In genomic region chr9:130743644-130744043, GRCh38 we compare ENCODE assay signal across 25 cellular contexts. TPM values are rescaled to one million over a fixed set of nuclear protein-coding genes. Genes with fewer than 3 reads are reported as not detected.
DNase-seq lines count a peak whose midpoint lies in the region; ATAC-seq, FAIRE-seq and TF ChIP-seq lines count a peak whose summit lies in the region.
"Had no signal": no experiment of that assay in that cellular context is flagged by ENCODE, and none has a peak within 500 bp of the region (broad histone marks: within the 10 kb centered on the region; RNA-seq: fewer than 3 reads in every experiment).

No MANE protein-coding gene starts in this region.

- peaks cover 8% of the 10 kb centered on the region for H3F3A ChIP-seq in neural progenitor cell (ENCODE audit: low read depth)

- dilution Hi-C loops in IMR-90 (cut with HindIII; ENCODE audit: low sequenced_read_pairs, unreplicated experiment): no loop called here

- no peak overlapping the region for H2AK9ac ChIP-seq in IMR-90 (replicated peaks; ENCODE audit: low read depth, low read length, poor library complexity)

- in situ Hi-C loops in IMR-90 (cut with MboI; ENCODE audit: low sequenced_read_pairs) (no loop called here), K562 (cut with MboI) (no loop called here)

- no peak overlapping the region for H3K4me3 Mint-ChIP-seq in endothelial cell (ENCODE audit: unreplicated experiment)
- no peak overlapping the region for H3K4me3 Mint-ChIP-seq in neural progenitor cell
- H3K4me3 Mint-ChIP-seq: CD14-positive monocyte; CD4-positive, alpha-beta T cell; CD8-positive, alpha-beta memory T cell; HFFc6 had no signal

- H3K4me1 Mint-ChIP-seq in endothelial cell (ENCODE audit: unreplicated experiment) (peaks cover 26% of the 10 kb centered on the region), neural progenitor cell (peaks cover 21% of the 10 kb centered on the region)

- CTCF ChIA-PET in IMR-90 (lab: Yijun Ruan, JAX) (interaction anchor here (1.0 kb wide), 1 partner anchor 13 kb away, joined by 3 read pairs; no protein-coding TSS in a partner anchor), K562 (lab: Yijun Ruan, JAX; ENCODE audit: low intra/inter-chr PET ratio) (no interaction called here)

- peaks cover 6% of the 10 kb centered on the region for H3K36me3 Mint-ChIP-seq in endothelial cell (ENCODE audit: low read depth, unreplicated experiment)
- H3K36me3 Mint-ChIP-seq in neural progenitor cell: peaks cover 11% of the 10 kb centered on the region

- H2BK20ac ChIP-seq in IMR-90 (ENCODE audit: low read depth, low read length): no peak overlapping the region

- H3K27ac Mint-ChIP-seq in endothelial cell (ENCODE audit: unreplicated experiment) (peak overlapping the region; percentile 57), neural progenitor cell (peak overlapping the region; percentile 54)
- H3K27ac Mint-ChIP-seq: CD4-positive, alpha-beta T cell; HFFc6 had no signal

- TF ChIP-seq POLR2A in IMR-90 (IDR thresholded peaks at IDR 0.05; ENCODE audit: low read depth, low read length): no peak
- no peak for TF ChIP-seq POLR2A in K562 (conservative IDR thresholded peaks at IDR 0.05)

- H3K9me1 ChIP-seq in IMR-90 (ENCODE audit: insufficient read depth, low read length) (peaks cover 16% of the 10 kb centered on the region; the same call in 1 of the 2 replicates), K562 (ENCODE audit: control insufficient read depth, insufficient read depth, low read length) (peaks cover 8% of the 10 kb centered on the region)

- FAIRE-seq in K562 (lab: Jason Lieb, UNC): no peak
- FAIRE-seq: A549, D721Med, GM12891, GM18507 had no signal

- H3K23ac ChIP-seq in IMR-90 (ENCODE audit: low read depth, low read length): 0 out of 2 replicates have a peak overlapping the region, but pooled peaks have one; percentile 14
- H3K23ac ChIP-seq in neuronal stem cell (ENCODE audit: low read depth, low read length, poor library complexity): no peak overlapping the region

- TF ChIP-seq CTCF in IMR-90 (conservative IDR thresholded peaks at IDR 0.05; ENCODE audit: low read depth, low read length) (no peak), K562 (IDR thresholded peaks at IDR 0.05 in 2 of 3, conservative IDR thresholded peaks at IDR 0.05 in 1 of 3; ENCODE audit: insufficient read depth in 2 of 3, low read depth in 1 of 3, low read length in 3 of 3) (no peak), endothelial cell (IDR thresholded peaks at IDR 0.05; ENCODE audit: unreplicated experiment) (no peak), neural progenitor cell (IDR thresholded peaks at IDR 0.05) (no peak)

- H3K79me1 ChIP-seq in IMR-90 (ENCODE audit: low read depth in 1 of 2, low read length in 2 of 2) (peaks cover 42 to 78% of the 10 kb centered on the region in 2 experiments), neuronal stem cell (ENCODE audit: low read depth, low read length) (no peaks in the 10 kb centered on the region)

- peak overlapping the region; percentile 51; the same call in 1 of the 2 replicates for H2AK5ac ChIP-seq in IMR-90 (ENCODE audit: low read depth, low read length)
- H2AK5ac ChIP-seq in neuronal stem cell (ENCODE audit: low read depth, low read length): no peak overlapping the region

- no peak overlapping the region for H4K91ac ChIP-seq in IMR-90 (ENCODE audit: insufficient read depth, low read depth, low read length)
- no peak overlapping the region for H4K91ac ChIP-seq in neuronal stem cell (ENCODE audit: low read depth, low read length, poor library complexity)

- no peak overlapping the region for H2AFZ ChIP-seq in IMR-90 (replicated peaks; ENCODE audit: low read length, poor library complexity)
- H2AFZ ChIP-seq in K562 (ENCODE audit: low read depth, low read length): no peak overlapping the region
- no peak overlapping the region for H2AFZ ChIP-seq in neural progenitor cell (replicated peaks)
- no peak overlapping the region for H2AFZ ChIP-seq in neuronal stem cell (ENCODE audit: low read length)
- H2AFZ ChIP-seq: GM23248 had no signal

- ATAC-seq in IMR-90 (ENCODE audit: low read depth): no peak
- ATAC-seq in K562: peak; percentile 10; the same call in 1 of the 3 replicates
- no peak for ATAC-seq in GM18519 (IDR thresholded peaks at IDR 0.05; ENCODE audit: low FRiP score, unreplicated experiment)
- ATAC-seq: A549 had no signal

- H3K18ac ChIP-seq in IMR-90 (ENCODE audit: low read depth, low read length): no peak overlapping the region
- H3K18ac ChIP-seq in neuronal stem cell (ENCODE audit: low read length): no peak overlapping the region

- no peak overlapping the region for H2BK15ac ChIP-seq in IMR-90 (ENCODE audit: low read depth, low read length)
- no peak overlapping the region for H2BK15ac ChIP-seq in neuronal stem cell (ENCODE audit: low read length)

- H3K27me3 ChIP-seq in IMR-90 (ENCODE audit: control insufficient read depth, insufficient read depth, low read length) (no peaks in the 10 kb centered on the region), K562 (ENCODE audit: control insufficient read depth in 2 of 2, insufficient read depth in 2 of 2, low read length in 2 of 2) (no peaks in the 10 kb centered on the region), neural progenitor cell (no peaks in the 10 kb centered on the region), neuronal stem cell (ENCODE audit: control insufficient read depth in 3 of 3, insufficient read depth in 3 of 3, low read depth in 1 of 3, low read length in 3 of 3) (no peaks in the 10 kb centered on the region)
- H3K27me3 ChIP-seq: BE2C; BLaER1 treated with 17β-estradiol and CSF1 and Interleukin-3, amounts not matched to agents 10 nM and 100 nM had no signal

- H3K27me3 Mint-ChIP-seq in endothelial cell (ENCODE audit: unreplicated experiment): peaks cover 1% of the 10 kb centered on the region
- peaks cover 2% of the 10 kb centered on the region for H3K27me3 Mint-ChIP-seq in neural progenitor cell (ENCODE audit: insufficient read depth, low read depth)
- H3K27me3 Mint-ChIP-seq: CD4-positive, alpha-beta T cell; CD8-positive, alpha-beta memory T cell had no signal

- no peak overlapping the region for H3K4ac ChIP-seq in IMR-90 (ENCODE audit: low read depth, low read length)
- no peak overlapping the region for H3K4ac ChIP-seq in neuronal stem cell (ENCODE audit: low read length)

- H3K4me2 ChIP-seq in IMR-90 (ENCODE audit: low read depth, low read length): no peak overlapping the region
- H3K4me2 ChIP-seq in K562 (ENCODE audit: insufficient read depth, low read length): no peak overlapping the region
- no peak overlapping the region for H3K4me2 ChIP-seq in neural progenitor cell
- no peak overlapping the region for H3K4me2 ChIP-seq in neuronal stem cell (ENCODE audit: insufficient read depth, low read length, poor library complexity, severe bottlenecking)
- H3K4me2 ChIP-seq: A549; BLaER1 treated with 17β-estradiol and CSF1 and Interleukin-3, amounts not matched to agents 10 nM and 100 nM had no signal

- BruUV-seq in IMR-90 (replicated peaks; lab: Mats Ljungman, UMichigan) (no TSS peak), K562 (replicated peaks; lab: Mats Ljungman, UMichigan) (no TSS peak)

- H2BK120ac ChIP-seq in IMR-90 (ENCODE audit: low read depth, low read length) (no peak overlapping the region), neuronal stem cell (ENCODE audit: low read depth, low read length) (no peak overlapping the region)

- no peak overlapping the region for H3K27ac ChIP-seq in IMR-90 (ENCODE audit: insufficient read depth, low read length)
- no peak overlapping the region for H3K27ac ChIP-seq in K562 (ENCODE audit: extremely low read depth, low read depth, low read length)
- no peak overlapping the region for H3K27ac ChIP-seq in neural progenitor cell
- H3K27ac ChIP-seq in neuronal stem cell (replicated peaks; ENCODE audit: low read length): no peak overlapping the region
- H3K27ac ChIP-seq: A549; BLaER1 treated with 17β-estradiol and CSF1 and Interleukin-3, amounts not matched to agents 10 nM and 100 nM; GM23248 had no signal

- H2BK5ac ChIP-seq in IMR-90 (ENCODE audit: low read depth, low read length, poor library complexity, severe bottlenecking): no peak overlapping the region
- H2BK5ac ChIP-seq in neuronal stem cell (ENCODE audit: low read length): no peak overlapping the region

- no peaks in the 10 kb centered on the region for H3K9me3 ChIP-seq in IMR-90 (ENCODE audit: control insufficient read depth, insufficient read depth, low read length)
- H3K9me3 ChIP-seq in K562 (replicated peaks; ENCODE audit: control insufficient read depth, insufficient read depth, low read depth, low read length): no peaks in the 10 kb centered on the region
- H3K9me3 ChIP-seq in neural progenitor cell (ENCODE audit: low read depth): no peaks in the 10 kb centered on the region
- peaks cover 2 to 4% of the 10 kb centered on the region in 2 donors for H3K9me3 ChIP-seq in neuronal stem cell (replicated peaks in 1 of 2; ENCODE audit: control insufficient read depth in 2 of 2, insufficient read depth in 1 of 2, low read depth in 1 of 2, low read length in 2 of 2)
- H3K9me3 ChIP-seq: A549, BE2C, HAP-1 had no signal

- H3K56ac ChIP-seq in IMR-90 (ENCODE audit: extremely low read depth, insufficient read depth, low read length): no peak overlapping the region

- TF ChIP-seq EP300 in K562 (IDR thresholded peaks at IDR 0.05; ENCODE audit: low read length): no peak

- H4K8ac ChIP-seq in IMR-90 (ENCODE audit: low read depth in 2 of 2, low read length in 2 of 2) (no peak overlapping the region), neuronal stem cell (ENCODE audit: low read depth, low read length) (no peak overlapping the region)

- H2BK12ac ChIP-seq in neuronal stem cell (ENCODE audit: low read length): no peak overlapping the region

- H3K9me3 Mint-ChIP-seq in endothelial cell (ENCODE audit: unreplicated experiment): no peaks in the 10 kb centered on the region
- peaks cover 4% of the 10 kb centered on the region for H3K9me3 Mint-ChIP-seq in neural progenitor cell
- H3K9me3 Mint-ChIP-seq: CD14-positive monocyte; CD4-positive, alpha-beta T cell; CD8-positive, alpha-beta memory T cell had no signal

- H4K20me1 ChIP-seq in IMR-90 (ENCODE audit: insufficient read depth, low read length) (peaks cover 11% of the 10 kb centered on the region), K562 (replicated peaks; ENCODE audit: control insufficient read depth, insufficient read depth, low read length) (peaks cover 7% of the 10 kb centered on the region; the same call in 1 of the 2 replicates), neural progenitor cell (ENCODE audit: low read depth) (peaks cover 21% of the 10 kb centered on the region)

- TF ChIP-seq RAD21 in IMR-90 (IDR thresholded peaks at IDR 0.05; ENCODE audit: low read length) (no peak), K562 (CRISPR knock-in tag; conservative IDR thresholded peaks at IDR 0.05 in 1 of 2, IDR thresholded peaks at IDR 0.05 in 1 of 2) (no peak)

- intact Hi-C loops in IMR-90 (cut with micrococcal nuclease) (no loop called here), K562 (cut with micrococcal nuclease) (no loop called here)

- peaks cover 2% of the 10 kb centered on the region; the same call in 1 of the 2 replicates for H3K36me3 ChIP-seq in IMR-90 (ENCODE audit: control insufficient read depth, insufficient read depth, low read length)
- H3K36me3 ChIP-seq in K562 (ENCODE audit: control insufficient read depth, insufficient read depth, low read length): peaks cover 59% of the 10 kb centered on the region
- no peaks in the 10 kb centered on the region for H3K36me3 ChIP-seq in neural progenitor cell
- peaks cover 0 to 2% of the 10 kb centered on the region in 2 donors for H3K36me3 ChIP-seq in neuronal stem cell (replicated peaks in 1 of 2; ENCODE audit: control insufficient read depth in 2 of 2, insufficient read depth in 2 of 2, low read length in 2 of 2)
- H3K36me3 ChIP-seq: BE2C, HAP-1 had no signal

- POLR2A ChIA-PET in IMR-90 (lab: Charles Lee; ENCODE audit: unreplicated experiment) (no interaction called here), K562 (lab: Yijun Ruan, JAX) (interaction anchor here (0.7 to 13.0 kb wide), 7 partner anchors 13 to 153 kb away, joined by 3 to 141 read pairs (median 3); no protein-coding TSS in a partner anchor)

- H3K14ac ChIP-seq in IMR-90 (replicated peaks; ENCODE audit: low read depth, low read length) (no peak overlapping the region), neuronal stem cell (ENCODE audit: low read length) (no peak overlapping the region)

- H3K9ac ChIP-seq in IMR-90 (ENCODE audit: low read depth, low read length) (no peak overlapping the region), K562 (ENCODE audit: insufficient read depth in 1 of 2, low read depth in 2 of 2, low read length in 2 of 2) (no peak overlapping the region), neural progenitor cell (no peak overlapping the region), neuronal stem cell (ENCODE audit: low read depth, low read length, poor library complexity) (no peak overlapping the region)
- H3K9ac ChIP-seq: BLaER1 treated with 17β-estradiol and CSF1 and Interleukin-3, amounts not matched to agents 10 nM and 100 nM; GM23248 had no signal

- 93% methylated on average over 2 of the region's 4 CpGs; no CpG with 5 or more reads in 1 of the 2 experiments for WGBS in IMR-90 (ENCODE audit: extremely low coverage in 2 of 2, insufficient read length in 1 of 2), 2 experiments
- 86% methylated on average over 4 of the region's 4 CpGs for WGBS in K562 (ENCODE audit: insufficient coverage, low coverage, missing lambda C conversion rate)
- no CpG with 5 or more reads among the region's 4 CpGs for WGBS in neuronal stem cell (ENCODE audit: extremely low coverage in 2 of 2, insufficient read length in 2 of 2, insufficient replicate concordance in 1 of 2), 2 donors

- no peak for DNase-seq in IMR-90
- DNase-seq in K562 (ENCODE audit: extremely low read depth in 1 of 4, low spot score in 3 of 4): peak; percentile 15 to 62 (median 56)
- DNase-seq in endothelial cell (ENCODE audit: low spot score): no peak
- no peak for DNase-seq in neural progenitor cell (ENCODE audit: low spot score)
- no peak for DNase-seq in NCI-H1105 treated with DMSO at 0.1 percent for 48 hours (lab: John Stamatoyannopoulos, UW)
- DNase-seq in neuronal stem cell (ENCODE audit: low spot score): no peak
- DNase-seq: 8988T; ACHN; AML-193; BE2C; CD4-positive, alpha-beta T cell; CD8-positive, alpha-beta memory T cell; DMS53; DMS79 treated with DMSO at 0.1 percent for 48 hours; GF-D8; GM23248; HFFc6 had no signal

- H3K79me2 ChIP-seq in K562 (ENCODE audit: control insufficient read depth, insufficient read depth, low read length) (no peaks in the 10 kb centered on the region), neural progenitor cell (ENCODE audit: low read depth) (peaks cover 42% of the 10 kb centered on the region)

- H3K4me3 ChIP-seq in IMR-90 (ENCODE audit: insufficient read depth, low read depth, low read length) (no peak overlapping the region), K562 (no peak overlapping the region), neural progenitor cell (no peak overlapping the region), neuronal stem cell (ENCODE audit: low read length in 2 of 2) (no peak overlapping the region)
- H3K4me3 ChIP-seq: A549; BLaER1 treated with 17β-estradiol and CSF1 and Interleukin-3, amounts not matched to agents 10 nM and 100 nM; GM23248; HAP-1 had no signal

- no peak overlapping the region for H4K5ac ChIP-seq in IMR-90 (ENCODE audit: low read depth, low read length)

- peaks cover 7% of the 10 kb centered on the region for H3K4me1 ChIP-seq in IMR-90 (ENCODE audit: control insufficient read depth, insufficient read depth, low read length)
- H3K4me1 ChIP-seq in K562 (replicated peaks in 1 of 2; ENCODE audit: control insufficient read depth in 2 of 2, insufficient read depth in 2 of 2, low read length in 2 of 2): no peaks in the 10 kb centered on the region
- H3K4me1 ChIP-seq in neural progenitor cell: no peaks in the 10 kb centered on the region
- H3K4me1 ChIP-seq in neuronal stem cell (ENCODE audit: control insufficient read depth in 2 of 2, insufficient read depth in 1 of 2, low read depth in 1 of 2, low read length in 2 of 2): peaks cover 2 to 3% of the 10 kb centered on the region in 2 donors
- H3K4me1 ChIP-seq: BE2C had no signal

RNA-seq across cellular contexts. Expression of gene EXOSC2, which starts 50.1 kb away (rescaled TPM):
- total RNA-seq in IMR-90 (2012; rRNA removed) (47.5 and 48.6 TPM in 2 replicates), K562 (2014; rRNA removed) (48.5 and 50.6 TPM in 2 replicates), K562 (2014; rRNA removed; fragmentation: Illumina TruSeq; extraction: Trizol) (101 and 105 TPM in 2 replicates), K562 (2015; rRNA removed; fragmentation: Illumina TruSeq; extraction: Trizol) (81.4 and 87.0 TPM in 2 replicates), K562 (2021) (67.1 and 71.8 TPM in 2 replicates), endothelial cell (ENCODE audit: unreplicated experiment) (26.0 TPM), neural progenitor cell (ENCODE audit: low replicate concordance) (59.1 and 75.5 TPM in 2 replicates)
- polyA plus RNA-seq in IMR-90 (2012; rRNA removed) (24.7 and 27.0 TPM in 2 replicates), K562 (2011; rRNA removed) (59.9 and 87.5 TPM in 2 replicates), K562 (2014; fragmentation: Illumina TruSeq; extraction: Trizol) (69.1 and 77.6 TPM in 2 replicates), K562 (2014; fragmentation: Nextera tagmentation; extraction: Ambion mirVana) (10 to 100 TPM; 46.0 to 89.0 TPM), K562 (2014; rRNA removed) (66.5 and 75.3 TPM in 2 replicates)
- polyA plus RNA-seq in IMR-90 (2012; cell fraction: cytosol; rRNA removed): 8.7 and 18.7 TPM in 2 replicates
- polyA plus RNA-seq in IMR-90 (2012; cell fraction: nucleus; rRNA removed; ENCODE audit: low replicate concordance): 19.3 and 46.1 TPM in 2 replicates
- 184 and 273 TPM in 2 replicates for total RNA-seq in K562 (2011; cell fraction: chromatin; rRNA removed; ENCODE audit: low replicate concordance)
- total RNA-seq in K562 (2011; cell fraction: nucleolus; rRNA removed): 146 and 158 TPM in 2 replicates
- 163 and 165 TPM in 2 replicates for total RNA-seq in K562 (2011; cell fraction: nucleoplasm; rRNA removed)
- polyA plus RNA-seq in K562 (2011; cell fraction: cytosol; rRNA removed): 43.9 and 54.9 TPM in 2 replicates
- polyA plus RNA-seq in K562 (2011; cell fraction: nucleus; rRNA removed): 73.0 and 84.7 TPM in 2 replicates
- 29.1 and 50.1 TPM in 2 replicates for polyA plus RNA-seq in K562 (2012)
- polyA minus RNA-seq in K562 (2011; rRNA and poly(A)+ RNA removed): 133 and 165 TPM in 2 replicates
- 30.0 and 37.4 TPM in 2 replicates for polyA minus RNA-seq in K562 (2011; cell fraction: cytosol; rRNA and poly(A)+ RNA removed)
- polyA minus RNA-seq in K562 (2011; cell fraction: nucleus; rRNA and poly(A)+ RNA removed): 44.0 and 56.3 TPM in 2 replicates
- 29.7 TPM for polyA plus RNA-seq in neuronal stem cell (2013, experiment 1 of 2)
- polyA plus RNA-seq in neuronal stem cell (2013, experiment 2 of 2): 28.8 TPM

Comparison
In these comparisons a context has a peak if more than half of its experiments do, and no peak if none do; other contexts are left out.
1. DNase-seq: peak in K562 (4 of 4); none in IMR-90 (single experiment), endothelial cell (single experiment), neural progenitor cell (single experiment), NCI-H1105 treated with DMSO at 0.1 percent for 48 hours (single experiment) and neuronal stem cell (single experiment).